In genomic region chr16:4691666-4692412, GRCh38 we compare ENCODE assay signal across 13 cellular contexts. TPM values are rescaled to one million over a fixed set of nuclear protein-coding genes. Genes with fewer than 3 reads are reported as not detected.
A peak's percentile ranks its signal among the peaks of the same experiment; 100 is the strongest.
DNase-seq lines count a peak whose midpoint lies in the region; ATAC-seq lines count a peak whose summit lies in the region.
"Had no signal": no experiment of that assay in that cellular context is flagged by ENCODE, and none has a peak within 500 bp of the region (broad histone marks: within the 10 kb centered on the region; RNA-seq: fewer than 3 reads in every experiment).

No MANE protein-coding gene starts in this region.

- H3K9me3 Mint-ChIP-seq in CD4-positive, alpha-beta memory T cell: peaks cover 0 to 1% (median 0%) of the 10 kb centered on the region in 8 donors
- H3K9me3 Mint-ChIP-seq in activated naive CD8-positive, alpha-beta T cell treated with anti-CD3 and anti-CD28 coated beads for 36 hours: no peaks in the 10 kb centered on the region
- no peaks in the 10 kb centered on the region for H3K9me3 Mint-ChIP-seq in naive thymus-derived CD8-positive, alpha-beta T cell
- H3K9me3 Mint-ChIP-seq: activated T-helper 2 cell treated with anti-CD3 and anti-CD28 coated beads, Interferon-gamma antibody, Interleukin-2, Interleukin-4, amounts not matched to agents 10 μg/mL and 5 μg/mL and 100 μg/mL, durations not matched to agents 14 hours and 24 hours and 36 hours had no signal

- POLR2A ChIA-PET in CD4-positive, alpha-beta memory T cell (lab: Charles Lee; ENCODE audit: partially characterized antibody): interaction anchor here (0.6 to 6.1 kb wide), 8 partner anchors 15 to 980 kb away, joined by 4 to 40 read pairs (median 10); partner anchors contain the start of genes ANKS3, DNAAF8 and MGRN1
- POLR2A ChIA-PET in naive thymus-derived CD8-positive, alpha-beta T cell (lab: Charles Lee): interaction anchor here (0.5 to 7.4 kb wide), 11 partner anchors 10 to 111 kb away, joined by 3 to 63 read pairs (median 6); partner anchors contain the start of genes MGRN1, ROGDI and UBALD1

- H3K27me3 Mint-ChIP-seq in CD4-positive, alpha-beta memory T cell: no peaks in the 10 kb centered on the region
- H3K27me3 Mint-ChIP-seq in activated naive CD8-positive, alpha-beta T cell treated with anti-CD3 and anti-CD28 coated beads for 36 hours: no peaks in the 10 kb centered on the region
- H3K27me3 Mint-ChIP-seq in naive thymus-derived CD8-positive, alpha-beta T cell: no peaks in the 10 kb centered on the region

- H3K27me3 ChIP-seq in CD4-positive, alpha-beta memory T cell (ENCODE audit: insufficient read depth, low read length): no peaks in the 10 kb centered on the region
- H3K27me3 ChIP-seq: esophagus squamous epithelium had no signal

- peak overlapping the region; percentile 81 for H3K27ac ChIP-seq in CD4-positive, alpha-beta memory T cell (ENCODE audit: low read depth, low read length)
- H3K27ac ChIP-seq: PC-9 had no signal

- intact Hi-C loops in CD4-positive, alpha-beta memory T cell (cut with micrococcal nuclease): loop anchor here (2.0 kb wide), 2 partner anchors 15 to 67 kb away; partner anchors contain the start of gene MGRN1

- no peak for ATAC-seq in naive thymus-derived CD8-positive, alpha-beta T cell
- ATAC-seq in GM18861 (IDR thresholded peaks at IDR 0.05; ENCODE audit: unreplicated experiment): no peak

- H3K4me1 ChIP-seq in CD4-positive, alpha-beta memory T cell (ENCODE audit: insufficient read depth, low read length): peaks cover 21% of the 10 kb centered on the region

- peak overlapping the region in 6 of 8 donors; percentile 25 to 88 (median 68) for H3K4me3 Mint-ChIP-seq in CD4-positive, alpha-beta memory T cell
- peak overlapping the region; percentile 42 for H3K4me3 Mint-ChIP-seq in activated naive CD8-positive, alpha-beta T cell treated with anti-CD3 and anti-CD28 coated beads for 36 hours
- H3K4me3 Mint-ChIP-seq in naive thymus-derived CD8-positive, alpha-beta T cell: peak overlapping the region; percentile 28 to 92 (median 75)

- H3K9me3 ChIP-seq in CD4-positive, alpha-beta memory T cell (ENCODE audit: control insufficient read depth in 1 of 2, low read length in 2 of 2): no peaks in the 10 kb centered on the region
- H3K9me3 ChIP-seq: esophagus squamous epithelium had no signal

- peaks cover 16% of the 10 kb centered on the region for H3K36me3 ChIP-seq in CD4-positive, alpha-beta memory T cell (ENCODE audit: insufficient read depth, low read length)

- no peak overlapping the region for H3K4me3 ChIP-seq in CD4-positive, alpha-beta memory T cell (ENCODE audit: low read length in 2 of 2)
- H3K4me3 ChIP-seq: PC-9 had no signal

- H3K4me1 Mint-ChIP-seq in CD4-positive, alpha-beta memory T cell: peaks cover 2 to 22% (median 9%) of the 10 kb centered on the region in 4 donors
- peaks cover 17% of the 10 kb centered on the region for H3K4me1 Mint-ChIP-seq in activated naive CD8-positive, alpha-beta T cell treated with anti-CD3 and anti-CD28 coated beads for 36 hours
- H3K4me1 Mint-ChIP-seq in naive thymus-derived CD8-positive, alpha-beta T cell: peaks cover 6 to 26% (median 19%) of the 10 kb centered on the region in 4 donors

- CTCF ChIA-PET in CD4-positive, alpha-beta memory T cell (lab: Charles Lee; ENCODE audit: partially characterized antibody): interaction anchor here (1.0 to 2.0 kb wide), 3 partner anchors 42 to 264 kb away, joined by 4 read pairs; no protein-coding TSS in a partner anchor

- H3K27ac Mint-ChIP-seq in CD4-positive, alpha-beta memory T cell: peak overlapping the region in 2 of 7 donors; percentile 74 to 84
- H3K27ac Mint-ChIP-seq in activated naive CD8-positive, alpha-beta T cell treated with anti-CD3 and anti-CD28 coated beads for 36 hours: no peak overlapping the region
- H3K27ac Mint-ChIP-seq in naive thymus-derived CD8-positive, alpha-beta T cell: peak overlapping the region in 9 of 10 donors; percentile 52 to 96 (median 76)

- peaks cover 2 to 16% of the 10 kb centered on the region in 2 donors for H3K36me3 Mint-ChIP-seq in CD4-positive, alpha-beta memory T cell
- H3K36me3 Mint-ChIP-seq in activated naive CD8-positive, alpha-beta T cell treated with anti-CD3 and anti-CD28 coated beads for 36 hours: no peaks in the 10 kb centered on the region
- peaks cover 0 to 25% (median 0%) of the 10 kb centered on the region in 3 donors for H3K36me3 Mint-ChIP-seq in naive thymus-derived CD8-positive, alpha-beta T cell

- DNase-seq in AG08396 (ENCODE audit: low spot score) (peak; percentile 14), occipital lobe (lab: John Stamatoyannopoulos, UW) (no peak), RPMI8226 (no peak), NCI-H1417 (lab: John Stamatoyannopoulos, UW) (no peak)
- no peak for DNase-seq in CD4-positive, alpha-beta memory T cell
- DNase-seq in activated naive CD8-positive, alpha-beta T cell treated with anti-CD3 and anti-CD28 coated beads for 36 hours: no peak
- peak in 1 of 10 donors; percentile 59 for DNase-seq in naive thymus-derived CD8-positive, alpha-beta T cell
- DNase-seq: esophagus squamous epithelium; NCI-H226; PC-9; stimulated activated naive CD4-positive, alpha-beta T cell treated with Interleukin-2 at 50 U/mL for 16 hours had no signal

RNA-seq across cellular contexts. Expression of gene NUDT16L1, which starts 1.5 kb away (rescaled TPM):
- 10 to 100 TPM; 52.4 to 53.7 TPM for total RNA-seq in CD4-positive, alpha-beta memory T cell
- polyA plus RNA-seq in CD4-positive, alpha-beta memory T cell: 100 to 1,000 TPM in 1 of 2 donors, 10 to 100 TPM in 1; 80.1 to 125 TPM
- 10 to 100 TPM; 26.5 to 29.1 TPM for total RNA-seq in activated naive CD8-positive, alpha-beta T cell treated with anti-CD3 and anti-CD28 coated beads for 36 hours
- 10 to 100 TPM; 56.7 to 59.3 TPM for total RNA-seq in naive thymus-derived CD8-positive, alpha-beta T cell
- 100 to 1,000 TPM in 2 of 3 donors, 10 to 100 TPM in 1; 90.0 to 131 (median 119) TPM for polyA plus RNA-seq in naive thymus-derived CD8-positive, alpha-beta T cell
- 33.4 TPM for total RNA-seq in occipital lobe

RNA-seq across cellular contexts. Expression of gene ANKS3, which starts 42.2 kb away (rescaled TPM):
- 10 to 100 TPM; 28.5 to 33.9 TPM for total RNA-seq in CD4-positive, alpha-beta memory T cell
- 1 to 10 TPM in 1 of 2 donors, under 1 TPM in 1; 0.91 to 5.7 TPM for polyA plus RNA-seq in CD4-positive, alpha-beta memory T cell
- total RNA-seq in activated naive CD8-positive, alpha-beta T cell treated with anti-CD3 and anti-CD28 coated beads for 36 hours: 10 to 100 TPM; 12.1 to 16.1 TPM
- total RNA-seq in naive thymus-derived CD8-positive, alpha-beta T cell: 10 to 100 TPM; 31.5 to 37.0 TPM
- polyA plus RNA-seq in naive thymus-derived CD8-positive, alpha-beta T cell: 1 to 10 TPM; 4.3 to 9.0 (median 4.5) TPM
- 19.8 TPM for total RNA-seq in occipital lobe

RNA-seq across cellular contexts. Expression of gene DNAAF8, which starts 42.5 kb away (rescaled TPM):
- under 1 TPM; 0.12 to 0.64 TPM for total RNA-seq in CD4-positive, alpha-beta memory T cell
- polyA plus RNA-seq in CD4-positive, alpha-beta memory T cell: under 1 TPM in 1 of 2 donors, not detected in 1; 0.11 TPM
- total RNA-seq in activated naive CD8-positive, alpha-beta T cell treated with anti-CD3 and anti-CD28 coated beads for 36 hours: under 1 TPM; 0.10 to 0.62 TPM
- total RNA-seq in naive thymus-derived CD8-positive, alpha-beta T cell: under 1 TPM; 0.26 to 0.30 TPM
- under 1 TPM in 2 of 3 donors, not detected in 1; 0.34 to 0.48 TPM for polyA plus RNA-seq in naive thymus-derived CD8-positive, alpha-beta T cell
- total RNA-seq in occipital lobe: 0.62 TPM
